In the genomic region with DNA sequence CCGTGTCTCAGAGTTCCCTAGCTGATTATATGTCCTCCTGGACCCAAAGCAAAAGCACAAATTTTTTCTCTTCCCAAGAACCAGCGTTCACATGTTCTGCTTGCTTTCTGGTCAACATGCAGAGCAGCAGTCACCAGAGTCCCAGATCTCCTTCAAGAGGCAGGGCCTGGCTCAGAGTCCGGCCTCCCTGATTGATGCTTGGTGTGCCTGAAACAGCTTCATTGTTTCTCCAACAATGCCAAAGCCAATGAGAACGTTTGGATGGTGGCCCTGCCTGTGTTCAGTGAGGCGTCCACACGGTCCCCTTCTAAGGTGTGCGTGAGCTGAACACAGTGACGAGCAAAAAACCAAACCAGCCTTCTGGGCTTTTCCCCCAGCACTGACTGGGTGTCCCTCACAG, we compare ENCODE assay signal across 21 cellular contexts. TPM values are rescaled to one million over a fixed set of nuclear protein-coding genes. Genes with fewer than 3 reads are reported as not detected.
"Had no signal": no experiment of that assay in that cellular context is flagged by ENCODE, and none has a peak within 500 bp of the region (broad histone marks: within the 10 kb centered on the region; RNA-seq: fewer than 3 reads in every experiment).

No MANE protein-coding gene starts in this region.

- H3K27ac ChIP-seq: body of pancreas, heart right ventricle, left ventricle myocardium inferior, skin epidermis, WERI-Rb-1 had no signal

- H3K4me3 ChIP-seq: body of pancreas, heart right ventricle, left ventricle myocardium inferior, mucosa of descending colon, skin epidermis had no signal

- H3K4me3 Mint-ChIP-seq: activated CD4-positive, alpha-beta memory T cell treated with anti-CD3 and anti-CD28 coated beads for 36 hours; activated naive CD4-positive, alpha-beta T cell treated with anti-CD3 and anti-CD28 coated beads, Interleukin-2, amount 10 ng/mL, durations not matched to agents 7 days and 5 days; activated T-cell treated with anti-CD3 and anti-CD28 coated beads, Interleukin-2, amount 50 U/mL, for 24 hours; central memory CD8-positive, alpha-beta T cell; memory B cell; naive thymus-derived CD4-positive, alpha-beta T cell; stimulated activated naive B cell treated with anti-CD40 and anti-IgM and Interleukin-4, amounts not matched to agents 10 μg/mL and 1 μg/mL and 100 μg/mL, for 72 hours; T-helper 1 cell treated with Interleukin-12 subunit alpha and Interleukin-12 subunit beta and Interleukin-4 antibody, amounts not matched to agents 30 μg/mL and 1 μg/mL, for 36 hours; type B pancreatic cell had no signal

- H3K4me1 ChIP-seq: body of pancreas, heart right ventricle, left ventricle myocardium inferior had no signal

- H3K36me3 Mint-ChIP-seq: activated CD4-positive, alpha-beta memory T cell treated with anti-CD3 and anti-CD28 coated beads for 36 hours; activated naive CD4-positive, alpha-beta T cell treated with anti-CD3 and anti-CD28 coated beads, Interleukin-2, amount 10 ng/mL, durations not matched to agents 7 days and 5 days; memory B cell; naive thymus-derived CD4-positive, alpha-beta T cell; stimulated activated naive B cell treated with anti-CD40 and anti-IgM and Interleukin-4, amounts not matched to agents 10 μg/mL and 1 μg/mL and 100 μg/mL, for 72 hours; type B pancreatic cell had no signal

- H3K27me3 ChIP-seq: body of pancreas had no signal

- H3K36me3 ChIP-seq: heart right ventricle, left ventricle myocardium inferior, WERI-Rb-1 had no signal

- DNase-seq: activated CD4-positive, alpha-beta memory T cell treated with anti-CD3 and anti-CD28 coated beads for 36 hours; activated naive CD4-positive, alpha-beta T cell treated with anti-CD3 and anti-CD28 coated beads, Interleukin-2, amount 10 ng/mL, durations not matched to agents 7 days and 5 days; activated T-cell treated with anti-CD3 and anti-CD28 coated beads, Interleukin-2, amount 50 U/mL, for 24 hours; body of pancreas; effector memory CD4-positive, alpha-beta T cell; heart right ventricle; islet precursor cell; left ventricle myocardium inferior; mucosa of descending colon; naive thymus-derived CD4-positive, alpha-beta T cell; right cardiac atrium; stimulated activated CD4-positive, alpha-beta T cell treated with anti-CD3 and anti-CD28 coated beads, Interleukin-15, amount 100 ng/mL, for 24 hours; stimulated activated CD4-positive, alpha-beta T cell treated with anti-CD3 and anti-CD28 coated beads, Interleukin-4, amount 100 ng/mL, for 1 hour; stimulated activated naive B cell treated with anti-CD40 and anti-IgM and Interleukin-4, amounts not matched to agents 10 μg/mL and 1 μg/mL and 100 μg/mL, for 72 hours; WERI-Rb-1 had no signal

- H3K4me1 Mint-ChIP-seq: activated naive CD4-positive, alpha-beta T cell treated with anti-CD3 and anti-CD28 coated beads, Interleukin-2, amount 10 ng/mL, durations not matched to agents 7 days and 5 days; central memory CD8-positive, alpha-beta T cell; memory B cell; naive thymus-derived CD4-positive, alpha-beta T cell; stimulated activated naive B cell treated with anti-CD40 and anti-IgM and Interleukin-4, amounts not matched to agents 10 μg/mL and 1 μg/mL and 100 μg/mL, for 72 hours had no signal

- H3K9me3 ChIP-seq: body of pancreas, heart right ventricle, left ventricle myocardium inferior, mucosa of descending colon had no signal

- H3K9me3 Mint-ChIP-seq: activated CD4-positive, alpha-beta memory T cell treated with anti-CD3 and anti-CD28 coated beads for 36 hours; activated naive CD4-positive, alpha-beta T cell treated with anti-CD3 and anti-CD28 coated beads, Interleukin-2, amount 10 ng/mL, durations not matched to agents 7 days and 5 days; activated T-cell treated with anti-CD3 and anti-CD28 coated beads, Interleukin-2, amount 50 U/mL, for 24 hours; central memory CD8-positive, alpha-beta T cell; memory B cell; naive thymus-derived CD4-positive, alpha-beta T cell; stimulated activated naive B cell treated with anti-CD40 and anti-IgM and Interleukin-4, amounts not matched to agents 10 μg/mL and 1 μg/mL and 100 μg/mL, for 72 hours; T-helper 1 cell treated with Interleukin-12 subunit alpha and Interleukin-12 subunit beta and Interleukin-4 antibody, amounts not matched to agents 30 μg/mL and 1 μg/mL, for 36 hours; type B pancreatic cell had no signal

- H3K27ac Mint-ChIP-seq: activated CD4-positive, alpha-beta memory T cell treated with anti-CD3 and anti-CD28 coated beads for 36 hours; activated naive CD4-positive, alpha-beta T cell treated with anti-CD3 and anti-CD28 coated beads, Interleukin-2, amount 10 ng/mL, durations not matched to agents 7 days and 5 days; activated T-cell treated with anti-CD3 and anti-CD28 coated beads, Interleukin-2, amount 50 U/mL, for 24 hours; memory B cell; naive thymus-derived CD4-positive, alpha-beta T cell; stimulated activated naive B cell treated with anti-CD40 and anti-IgM and Interleukin-4, amounts not matched to agents 10 μg/mL and 1 μg/mL and 100 μg/mL, for 72 hours; T-helper 1 cell treated with Interleukin-12 subunit alpha and Interleukin-12 subunit beta and Interleukin-4 antibody, amounts not matched to agents 30 μg/mL and 1 μg/mL, for 36 hours; type B pancreatic cell had no signal

- ATAC-seq: body of pancreas; heart right ventricle; mucosa of descending colon; naive thymus-derived CD4-positive, alpha-beta T cell; right cardiac atrium; stimulated activated naive B cell treated with anti-CD40 and anti-IgM and Interleukin-4, amounts not matched to agents 10 μg/mL and 1 μg/mL and 100 μg/mL, for 72 hours had no signal

RNA-seq across cellular contexts. Expression of gene POU3F3, which starts 19.5 kb away (rescaled TPM):
- total RNA-seq: activated CD4-positive, alpha-beta memory T cell treated with anti-CD3 and anti-CD28 coated beads for 36 hours; body of pancreas; naive thymus-derived CD4-positive, alpha-beta T cell; posterior vena cava had no signal
- polyA plus RNA-seq: naive thymus-derived CD4-positive, alpha-beta T cell had no signal
